In the genomic region with DNA sequence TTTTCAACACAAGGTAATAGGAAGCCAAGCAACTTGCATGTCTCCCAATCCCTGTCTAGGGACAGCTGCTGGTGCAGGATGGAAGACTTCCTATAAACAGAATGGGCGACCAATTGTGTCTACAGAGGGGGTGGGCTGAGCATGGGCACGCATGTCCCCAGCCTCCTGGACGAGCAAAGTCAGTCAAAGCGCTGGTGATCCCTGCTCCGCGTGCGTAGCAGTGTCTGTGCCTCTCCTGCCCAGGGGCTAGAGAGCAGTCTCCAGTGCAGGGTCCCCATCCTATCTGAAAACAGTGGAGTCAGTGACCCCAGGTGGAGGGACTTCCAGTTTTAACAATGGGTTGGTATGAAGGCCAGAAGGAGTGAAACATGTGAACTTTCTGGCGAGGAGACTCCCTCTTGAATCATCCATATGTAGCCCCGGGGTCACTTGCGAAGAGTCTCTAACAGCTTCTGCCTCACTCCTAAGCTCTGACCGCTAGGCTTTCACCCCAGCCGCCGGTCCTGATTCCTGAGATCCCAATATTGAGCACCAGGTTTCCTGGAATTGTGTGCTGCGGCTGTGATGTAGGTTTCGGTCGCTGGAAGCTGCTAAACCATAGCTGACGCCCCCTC, we compare ENCODE assay signal across 2 cellular contexts.
TF ChIP-seq lines count a peak whose summit lies in the region.

No MANE protein-coding gene starts in this region.

TF ChIP-seq in A549, 52 proteins besides CTCF, POLR2A, EP300 and RAD21:
- TF ChIP-seq HOXB13 (CRISPR knock-in tag; IDR thresholded peaks at IDR 0.05; ENCODE audit: low read depth) (no peak), NFE2L2 (conservative IDR thresholded peaks at IDR 0.05; ENCODE audit: low read length) (no peak), CBX8 (IDR thresholded peaks at IDR 0.05) (no peak), MAZ (IDR thresholded peaks at IDR 0.05; ENCODE audit: borderline replicate concordance, low read depth, low read length) (no peak)
- TF ChIP-seq, protein P1, sequence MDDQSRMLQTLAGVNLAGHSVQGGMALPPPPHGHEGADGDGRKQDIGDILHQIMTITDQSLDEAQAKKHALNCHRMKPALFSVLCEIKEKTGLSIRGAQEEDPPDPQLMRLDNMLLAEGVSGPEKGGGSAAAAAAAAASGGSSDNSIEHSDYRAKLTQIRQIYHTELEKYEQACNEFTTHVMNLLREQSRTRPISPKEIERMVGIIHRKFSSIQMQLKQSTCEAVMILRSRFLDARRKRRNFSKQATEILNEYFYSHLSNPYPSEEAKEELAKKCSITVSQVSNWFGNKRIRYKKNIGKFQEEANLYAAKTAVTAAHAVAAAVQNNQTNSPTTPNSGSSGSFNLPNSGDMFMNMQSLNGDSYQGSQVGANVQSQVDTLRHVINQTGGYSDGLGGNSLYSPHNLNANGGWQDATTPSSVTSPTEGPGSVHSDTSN (IDR thresholded peaks at IDR 0.05), result no peak

TF ChIP-seq in IMR-90, 13 proteins besides CTCF, POLR2A, EP300 and RAD21:
- TF ChIP-seq, protein P2, sequence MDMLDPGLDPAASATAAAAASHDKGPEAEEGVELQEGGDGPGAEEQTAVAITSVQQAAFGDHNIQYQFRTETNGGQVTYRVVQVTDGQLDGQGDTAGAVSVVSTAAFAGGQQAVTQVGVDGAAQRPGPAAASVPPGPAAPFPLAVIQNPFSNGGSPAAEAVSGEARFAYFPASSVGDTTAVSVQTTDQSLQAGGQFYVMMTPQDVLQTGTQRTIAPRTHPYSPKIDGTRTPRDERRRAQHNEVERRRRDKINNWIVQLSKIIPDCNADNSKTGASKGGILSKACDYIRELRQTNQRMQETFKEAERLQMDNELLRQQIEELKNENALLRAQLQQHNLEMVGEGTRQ (IDR thresholded peaks at IDR 0.05; ENCODE audit: low read depth, low read length), result no peak
- no peak for TF ChIP-seq FOS (IDR thresholded peaks at IDR 0.05; ENCODE audit: low read depth, low read length)
- no peak for TF ChIP-seq SMC3 (IDR thresholded peaks at IDR 0.05; ENCODE audit: low read depth, low read length)
- TF ChIP-seq, protein P3, sequence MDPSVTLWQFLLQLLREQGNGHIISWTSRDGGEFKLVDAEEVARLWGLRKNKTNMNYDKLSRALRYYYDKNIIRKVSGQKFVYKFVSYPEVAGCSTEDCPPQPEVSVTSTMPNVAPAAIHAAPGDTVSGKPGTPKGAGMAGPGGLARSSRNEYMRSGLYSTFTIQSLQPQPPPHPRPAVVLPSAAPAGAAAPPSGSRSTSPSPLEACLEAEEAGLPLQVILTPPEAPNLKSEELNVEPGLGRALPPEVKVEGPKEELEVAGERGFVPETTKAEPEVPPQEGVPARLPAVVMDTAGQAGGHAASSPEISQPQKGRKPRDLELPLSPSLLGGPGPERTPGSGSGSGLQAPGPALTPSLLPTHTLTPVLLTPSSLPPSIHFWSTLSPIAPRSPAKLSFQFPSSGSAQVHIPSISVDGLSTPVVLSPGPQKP (IDR thresholded peaks at IDR 0.05; ENCODE audit: borderline replicate concordance, low read depth, low read length), result no peak
- TF ChIP-seq CEBPB (IDR thresholded peaks at IDR 0.05; ENCODE audit: low read depth, low read length), result no peak
- TF ChIP-seq MAFK (IDR thresholded peaks at IDR 0.05; ENCODE audit: low read depth, low read length), result no peak
TF ChIP-seq in IMR-90: peak in this region for 0.
